1 cellular context compared by ENCODE assay signal in the genomic region with DNA sequence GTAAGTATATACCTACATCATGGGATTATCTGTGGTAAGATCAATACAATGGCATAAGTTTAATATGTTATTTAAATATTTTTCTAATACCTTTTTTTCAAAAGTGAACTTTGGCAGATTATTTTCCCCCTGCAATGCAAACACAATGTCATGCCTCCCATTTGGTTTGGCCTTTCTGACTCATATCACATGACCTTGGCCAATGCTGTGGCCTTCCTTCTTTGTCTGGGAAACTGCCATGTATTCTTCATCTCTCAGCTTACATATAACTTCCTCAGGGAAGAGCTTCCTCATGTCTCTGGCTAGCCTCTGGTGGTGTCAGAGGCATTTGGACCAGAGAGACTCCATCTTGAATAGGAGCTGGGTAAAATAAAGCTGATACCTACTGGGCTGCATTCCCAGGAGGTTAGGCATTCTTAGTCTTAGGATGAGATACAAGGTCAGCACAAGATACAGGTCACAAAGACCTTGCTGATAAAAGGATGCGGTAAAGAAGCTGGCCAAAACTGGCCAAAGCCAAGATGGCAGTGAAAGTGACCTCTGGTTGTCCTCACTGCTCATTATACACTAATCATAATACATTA.
TF ChIP-seq lines count a peak whose summit lies in the region.

No MANE protein-coding gene starts in this region.

TF ChIP-seq in K562, 482 proteins besides CTCF, POLR2A, EP300 and RAD21 (continued from another document and continues in another):
- TF ChIP-seq, protein P1, sequence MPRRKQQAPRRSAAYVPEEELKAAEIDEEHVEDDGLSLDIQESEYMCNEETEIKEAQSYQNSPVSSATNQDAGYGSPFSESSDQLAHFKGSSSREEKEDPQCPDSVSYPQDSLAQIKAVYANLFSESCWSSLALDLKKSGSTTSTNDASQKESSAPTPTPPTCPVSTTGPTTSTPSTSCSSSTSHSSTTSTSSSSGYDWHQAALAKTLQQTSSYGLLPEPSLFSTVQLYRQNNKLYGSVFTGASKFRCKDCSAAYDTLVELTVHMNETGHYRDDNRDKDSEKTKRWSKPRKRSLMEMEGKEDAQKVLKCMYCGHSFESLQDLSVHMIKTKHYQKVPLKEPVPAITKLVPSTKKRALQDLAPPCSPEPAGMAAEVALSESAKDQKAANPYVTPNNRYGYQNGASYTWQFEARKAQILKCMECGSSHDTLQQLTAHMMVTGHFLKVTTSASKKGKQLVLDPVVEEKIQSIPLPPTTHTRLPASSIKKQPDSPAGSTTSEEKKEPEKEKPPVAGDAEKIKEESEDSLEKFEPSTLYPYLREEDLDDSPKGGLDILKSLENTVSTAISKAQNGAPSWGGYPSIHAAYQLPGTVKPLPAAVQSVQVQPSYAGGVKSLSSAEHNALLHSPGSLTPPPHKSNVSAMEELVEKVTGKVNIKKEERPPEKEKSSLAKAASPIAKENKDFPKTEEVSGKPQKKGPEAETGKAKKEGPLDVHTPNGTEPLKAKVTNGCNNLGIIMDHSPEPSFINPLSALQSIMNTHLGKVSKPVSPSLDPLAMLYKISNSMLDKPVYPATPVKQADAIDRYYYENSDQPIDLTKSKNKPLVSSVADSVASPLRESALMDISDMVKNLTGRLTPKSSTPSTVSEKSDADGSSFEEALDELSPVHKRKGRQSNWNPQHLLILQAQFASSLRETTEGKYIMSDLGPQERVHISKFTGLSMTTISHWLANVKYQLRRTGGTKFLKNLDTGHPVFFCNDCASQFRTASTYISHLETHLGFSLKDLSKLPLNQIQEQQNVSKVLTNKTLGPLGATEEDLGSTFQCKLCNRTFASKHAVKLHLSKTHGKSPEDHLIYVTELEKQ (CRISPR knock-in tag; IDR thresholded peaks at IDR 0.05), result no peak
- TF ChIP-seq PHB (CRISPR knock-in tag; IDR thresholded peaks at IDR 0.05) (no peak), NFIC (IDR thresholded peaks at IDR 0.05) (no peak), SMAD4 (CRISPR knock-in tag; conservative IDR thresholded peaks at IDR 0.05) (0 out of 2 replicates have a peak, but pooled peaks have one; percentile 18), MXI1 (IDR thresholded peaks at IDR 0.05; ENCODE audit: low read depth, low read length) (no peak), CBX8 (IDR thresholded peaks at IDR 0.05; ENCODE audit: borderline replicate concordance, extremely low read depth, low read depth, low read length, poor library complexity, severe bottlenecking) (no peak), TEAD2 (tag; IDR thresholded peaks at IDR 0.05) (no peak), CREB1 (IDR thresholded peaks at IDR 0.05) (no peak), CREB1 (CRISPR knock-in tag; IDR thresholded peaks at IDR 0.05) (no peak), NR2F6 (CRISPR knock-in tag; IDR thresholded peaks at IDR 0.05) (no peak), PML (IDR thresholded peaks at IDR 0.05; ENCODE audit: low read length) (no peak), STAT5A (IDR thresholded peaks at IDR 0.05; ENCODE audit: borderline replicate concordance, low read length) (no peak), CREBBP (IDR thresholded peaks at IDR 0.05; ENCODE audit: low read depth, low read length) (no peak), SNIP1 (IDR thresholded peaks at IDR 0.05; ENCODE audit: low read depth) (no peak), MAFF (IDR thresholded peaks at IDR 0.05; ENCODE audit: low read length) (no peak), ZNF589 (CRISPR knock-in tag; IDR thresholded peaks at IDR 0.05; ENCODE audit: low read depth) (peak; percentile 97), RBBP5 (IDR thresholded peaks at IDR 0.05; ENCODE audit: borderline replicate concordance, insufficient read depth, low read length, poor library complexity, severe bottlenecking) (no peak), NR4A1 (CRISPR knock-in tag; IDR thresholded peaks at IDR 0.05) (no peak), NR4A1 (tag; IDR thresholded peaks at IDR 0.05) (peak; percentile 95), HIVEP1 (CRISPR knock-in tag; IDR thresholded peaks at IDR 0.05) (no peak), KAT7 (CRISPR knock-in tag; IDR thresholded peaks at IDR 0.05; ENCODE audit: borderline replicate concordance) (no peak), PHF20 (IDR thresholded peaks at IDR 0.05; ENCODE audit: partially characterized antibody) (no peak), BRD4 (IDR thresholded peaks at IDR 0.05) (no peak), CBX3 (IDR thresholded peaks at IDR 0.05; ENCODE audit: borderline replicate concordance in 1 of 2, low read length in 2 of 2) (no peak), TBP (optimal IDR thresholded peaks at IDR 0.05; ENCODE audit: low read depth, low read length) (no peak), ZNF766 (CRISPR knock-in tag; conservative IDR thresholded peaks at IDR 0.05) (peak; percentile 67), PHF8 (IDR thresholded peaks at IDR 0.05; ENCODE audit: borderline replicate concordance, low read length) (no peak), ZNF165 (CRISPR knock-in tag; IDR thresholded peaks at IDR 0.05; ENCODE audit: borderline replicate concordance) (no peak), CHD2 (IDR thresholded peaks at IDR 0.05; ENCODE audit: low read depth, low read length) (no peak)
- TF ChIP-seq, protein P2, sequence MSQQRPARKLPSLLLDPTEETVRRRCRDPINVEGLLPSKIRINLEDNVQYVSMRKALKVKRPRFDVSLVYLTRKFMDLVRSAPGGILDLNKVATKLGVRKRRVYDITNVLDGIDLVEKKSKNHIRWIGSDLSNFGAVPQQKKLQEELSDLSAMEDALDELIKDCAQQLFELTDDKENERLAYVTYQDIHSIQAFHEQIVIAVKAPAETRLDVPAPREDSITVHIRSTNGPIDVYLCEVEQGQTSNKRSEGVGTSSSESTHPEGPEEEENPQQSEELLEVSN (IDR thresholded peaks at IDR 0.05; ENCODE audit: borderline replicate concordance in 1 of 2, extremely low read depth in 1 of 2, insufficient read depth in 1 of 2, insufficient read length in 1 of 2, low read depth in 1 of 2, low read length in 1 of 2, poor library complexity in 1 of 2, severe bottlenecking in 1 of 2), result no peak
- TF ChIP-seq, protein P3, sequence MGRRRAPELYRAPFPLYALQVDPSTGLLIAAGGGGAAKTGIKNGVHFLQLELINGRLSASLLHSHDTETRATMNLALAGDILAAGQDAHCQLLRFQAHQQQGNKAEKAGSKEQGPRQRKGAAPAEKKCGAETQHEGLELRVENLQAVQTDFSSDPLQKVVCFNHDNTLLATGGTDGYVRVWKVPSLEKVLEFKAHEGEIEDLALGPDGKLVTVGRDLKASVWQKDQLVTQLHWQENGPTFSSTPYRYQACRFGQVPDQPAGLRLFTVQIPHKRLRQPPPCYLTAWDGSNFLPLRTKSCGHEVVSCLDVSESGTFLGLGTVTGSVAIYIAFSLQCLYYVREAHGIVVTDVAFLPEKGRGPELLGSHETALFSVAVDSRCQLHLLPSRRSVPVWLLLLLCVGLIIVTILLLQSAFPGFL (CRISPR knock-in tag; IDR thresholded peaks at IDR 0.05), result no peak
- TF ChIP-seq, protein P4, sequence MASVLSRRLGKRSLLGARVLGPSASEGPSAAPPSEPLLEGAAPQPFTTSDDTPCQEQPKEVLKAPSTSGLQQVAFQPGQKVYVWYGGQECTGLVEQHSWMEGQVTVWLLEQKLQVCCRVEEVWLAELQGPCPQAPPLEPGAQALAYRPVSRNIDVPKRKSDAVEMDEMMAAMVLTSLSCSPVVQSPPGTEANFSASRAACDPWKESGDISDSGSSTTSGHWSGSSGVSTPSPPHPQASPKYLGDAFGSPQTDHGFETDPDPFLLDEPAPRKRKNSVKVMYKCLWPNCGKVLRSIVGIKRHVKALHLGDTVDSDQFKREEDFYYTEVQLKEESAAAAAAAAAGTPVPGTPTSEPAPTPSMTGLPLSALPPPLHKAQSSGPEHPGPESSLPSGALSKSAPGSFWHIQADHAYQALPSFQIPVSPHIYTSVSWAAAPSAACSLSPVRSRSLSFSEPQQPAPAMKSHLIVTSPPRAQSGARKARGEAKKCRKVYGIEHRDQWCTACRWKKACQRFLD (CRISPR knock-in tag; IDR thresholded peaks at IDR 0.05), result peak; percentile 86
- TF ChIP-seq, protein P5, sequence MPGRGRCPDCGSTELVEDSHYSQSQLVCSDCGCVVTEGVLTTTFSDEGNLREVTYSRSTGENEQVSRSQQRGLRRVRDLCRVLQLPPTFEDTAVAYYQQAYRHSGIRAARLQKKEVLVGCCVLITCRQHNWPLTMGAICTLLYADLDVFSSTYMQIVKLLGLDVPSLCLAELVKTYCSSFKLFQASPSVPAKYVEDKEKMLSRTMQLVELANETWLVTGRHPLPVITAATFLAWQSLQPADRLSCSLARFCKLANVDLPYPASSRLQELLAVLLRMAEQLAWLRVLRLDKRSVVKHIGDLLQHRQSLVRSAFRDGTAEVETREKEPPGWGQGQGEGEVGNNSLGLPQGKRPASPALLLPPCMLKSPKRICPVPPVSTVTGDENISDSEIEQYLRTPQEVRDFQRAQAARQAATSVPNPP (IDR thresholded peaks at IDR 0.05; ENCODE audit: borderline replicate concordance, insufficient read depth, insufficient read length), result no peak
- TF ChIP-seq, protein P6, sequence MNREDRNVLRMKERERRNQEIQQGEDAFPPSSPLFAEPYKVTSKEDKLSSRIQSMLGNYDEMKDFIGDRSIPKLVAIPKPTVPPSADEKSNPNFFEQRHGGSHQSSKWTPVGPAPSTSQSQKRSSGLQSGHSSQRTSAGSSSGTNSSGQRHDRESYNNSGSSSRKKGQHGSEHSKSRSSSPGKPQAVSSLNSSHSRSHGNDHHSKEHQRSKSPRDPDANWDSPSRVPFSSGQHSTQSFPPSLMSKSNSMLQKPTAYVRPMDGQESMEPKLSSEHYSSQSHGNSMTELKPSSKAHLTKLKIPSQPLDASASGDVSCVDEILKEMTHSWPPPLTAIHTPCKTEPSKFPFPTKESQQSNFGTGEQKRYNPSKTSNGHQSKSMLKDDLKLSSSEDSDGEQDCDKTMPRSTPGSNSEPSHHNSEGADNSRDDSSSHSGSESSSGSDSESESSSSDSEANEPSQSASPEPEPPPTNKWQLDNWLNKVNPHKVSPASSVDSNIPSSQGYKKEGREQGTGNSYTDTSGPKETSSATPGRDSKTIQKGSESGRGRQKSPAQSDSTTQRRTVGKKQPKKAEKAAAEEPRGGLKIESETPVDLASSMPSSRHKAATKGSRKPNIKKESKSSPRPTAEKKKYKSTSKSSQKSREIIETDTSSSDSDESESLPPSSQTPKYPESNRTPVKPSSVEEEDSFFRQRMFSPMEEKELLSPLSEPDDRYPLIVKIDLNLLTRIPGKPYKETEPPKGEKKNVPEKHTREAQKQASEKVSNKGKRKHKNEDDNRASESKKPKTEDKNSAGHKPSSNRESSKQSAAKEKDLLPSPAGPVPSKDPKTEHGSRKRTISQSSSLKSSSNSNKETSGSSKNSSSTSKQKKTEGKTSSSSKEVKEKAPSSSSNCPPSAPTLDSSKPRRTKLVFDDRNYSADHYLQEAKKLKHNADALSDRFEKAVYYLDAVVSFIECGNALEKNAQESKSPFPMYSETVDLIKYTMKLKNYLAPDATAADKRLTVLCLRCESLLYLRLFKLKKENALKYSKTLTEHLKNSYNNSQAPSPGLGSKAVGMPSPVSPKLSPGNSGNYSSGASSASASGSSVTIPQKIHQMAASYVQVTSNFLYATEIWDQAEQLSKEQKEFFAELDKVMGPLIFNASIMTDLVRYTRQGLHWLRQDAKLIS (CRISPR knock-in tag; IDR thresholded peaks at IDR 0.05), result no peak
- TF ChIP-seq, protein P7, sequence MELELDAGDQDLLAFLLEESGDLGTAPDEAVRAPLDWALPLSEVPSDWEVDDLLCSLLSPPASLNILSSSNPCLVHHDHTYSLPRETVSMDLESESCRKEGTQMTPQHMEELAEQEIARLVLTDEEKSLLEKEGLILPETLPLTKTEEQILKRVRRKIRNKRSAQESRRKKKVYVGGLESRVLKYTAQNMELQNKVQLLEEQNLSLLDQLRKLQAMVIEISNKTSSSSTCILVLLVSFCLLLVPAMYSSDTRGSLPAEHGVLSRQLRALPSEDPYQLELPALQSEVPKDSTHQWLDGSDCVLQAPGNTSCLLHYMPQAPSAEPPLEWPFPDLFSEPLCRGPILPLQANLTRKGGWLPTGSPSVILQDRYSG (tag; conservative IDR thresholded peaks at IDR 0.05; ENCODE audit: low read depth), result peak; percentile 60; the same call in 1 of the 2 replicates
- TF ChIP-seq, protein P8, sequence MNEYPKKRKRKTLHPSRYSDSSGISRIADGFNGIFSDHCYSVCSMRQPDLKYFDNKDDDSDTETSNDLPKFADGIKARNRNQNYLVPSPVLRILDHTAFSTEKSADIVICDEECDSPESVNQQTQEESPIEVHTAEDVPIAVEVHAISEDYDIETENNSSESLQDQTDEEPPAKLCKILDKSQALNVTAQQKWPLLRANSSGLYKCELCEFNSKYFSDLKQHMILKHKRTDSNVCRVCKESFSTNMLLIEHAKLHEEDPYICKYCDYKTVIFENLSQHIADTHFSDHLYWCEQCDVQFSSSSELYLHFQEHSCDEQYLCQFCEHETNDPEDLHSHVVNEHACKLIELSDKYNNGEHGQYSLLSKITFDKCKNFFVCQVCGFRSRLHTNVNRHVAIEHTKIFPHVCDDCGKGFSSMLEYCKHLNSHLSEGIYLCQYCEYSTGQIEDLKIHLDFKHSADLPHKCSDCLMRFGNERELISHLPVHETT (CRISPR knock-in tag; conservative IDR thresholded peaks at IDR 0.05 in 1 of 2, IDR thresholded peaks at IDR 0.05 in 1 of 2), result peak in 1 of 2 experiments; percentile 41; a peak in 1 of 4 replicates
- TF ChIP-seq, protein P9, sequence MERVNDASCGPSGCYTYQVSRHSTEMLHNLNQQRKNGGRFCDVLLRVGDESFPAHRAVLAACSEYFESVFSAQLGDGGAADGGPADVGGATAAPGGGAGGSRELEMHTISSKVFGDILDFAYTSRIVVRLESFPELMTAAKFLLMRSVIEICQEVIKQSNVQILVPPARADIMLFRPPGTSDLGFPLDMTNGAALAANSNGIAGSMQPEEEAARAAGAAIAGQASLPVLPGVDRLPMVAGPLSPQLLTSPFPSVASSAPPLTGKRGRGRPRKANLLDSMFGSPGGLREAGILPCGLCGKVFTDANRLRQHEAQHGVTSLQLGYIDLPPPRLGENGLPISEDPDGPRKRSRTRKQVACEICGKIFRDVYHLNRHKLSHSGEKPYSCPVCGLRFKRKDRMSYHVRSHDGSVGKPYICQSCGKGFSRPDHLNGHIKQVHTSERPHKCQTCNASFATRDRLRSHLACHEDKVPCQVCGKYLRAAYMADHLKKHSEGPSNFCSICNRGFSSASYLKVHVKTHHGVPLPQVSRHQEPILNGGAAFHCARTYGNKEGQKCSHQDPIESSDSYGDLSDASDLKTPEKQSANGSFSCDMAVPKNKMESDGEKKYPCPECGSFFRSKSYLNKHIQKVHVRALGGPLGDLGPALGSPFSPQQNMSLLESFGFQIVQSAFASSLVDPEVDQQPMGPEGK (CRISPR knock-in tag; IDR thresholded peaks at IDR 0.05; ENCODE audit: borderline replicate concordance), result no peak
- TF ChIP-seq, protein P10, sequence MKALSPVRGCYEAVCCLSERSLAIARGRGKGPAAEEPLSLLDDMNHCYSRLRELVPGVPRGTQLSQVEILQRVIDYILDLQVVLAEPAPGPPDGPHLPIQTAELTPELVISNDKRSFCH (CRISPR knock-in tag; IDR thresholded peaks at IDR 0.05), result no peak
- TF ChIP-seq, protein P10 (tag; IDR thresholded peaks at IDR 0.05), result peak; percentile 71; the same call in 1 of the 2 replicates
- TF ChIP-seq, protein P11, sequence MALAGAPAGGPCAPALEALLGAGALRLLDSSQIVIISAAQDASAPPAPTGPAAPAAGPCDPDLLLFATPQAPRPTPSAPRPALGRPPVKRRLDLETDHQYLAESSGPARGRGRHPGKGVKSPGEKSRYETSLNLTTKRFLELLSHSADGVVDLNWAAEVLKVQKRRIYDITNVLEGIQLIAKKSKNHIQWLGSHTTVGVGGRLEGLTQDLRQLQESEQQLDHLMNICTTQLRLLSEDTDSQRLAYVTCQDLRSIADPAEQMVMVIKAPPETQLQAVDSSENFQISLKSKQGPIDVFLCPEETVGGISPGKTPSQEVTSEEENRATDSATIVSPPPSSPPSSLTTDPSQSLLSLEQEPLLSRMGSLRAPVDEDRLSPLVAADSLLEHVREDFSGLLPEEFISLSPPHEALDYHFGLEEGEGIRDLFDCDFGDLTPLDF (CRISPR knock-in tag; IDR thresholded peaks at IDR 0.05), result no peak
